ENCODE assay signal across 1 cellular context in genomic region chr18:74784791-74785190, GRCh38.
TF ChIP-seq lines count a peak whose summit lies in the region.

No MANE protein-coding gene starts in this region.

TF ChIP-seq in HepG2, 621 proteins besides CTCF, POLR2A, EP300 and RAD21 (continued from another document):
- no peak for TF ChIP-seq ZNF142 (CRISPR knock-in tag; IDR thresholded peaks at IDR 0.05)
- no peak for TF ChIP-seq NR0B2 (CRISPR knock-in tag; IDR thresholded peaks at IDR 0.05)
- TF ChIP-seq ZXDC (CRISPR knock-in tag; IDR thresholded peaks at IDR 0.05) = no peak
- no peak for TF ChIP-seq ZNF639 (CRISPR knock-in tag; conservative IDR thresholded peaks at IDR 0.05)
- TF ChIP-seq ZNF546 (CRISPR knock-in tag; conservative IDR thresholded peaks at IDR 0.05) = no peak
- TF ChIP-seq ZNF609 (CRISPR knock-in tag; IDR thresholded peaks at IDR 0.05; ENCODE audit: borderline replicate concordance) = no peak
